ENCODE assay signal across 18 cellular contexts in genomic region chr7:12519682-12520009, GRCh38. TPM values are rescaled to one million over a fixed set of nuclear protein-coding genes. Genes with fewer than 3 reads are reported as not detected.
DNase-seq lines count a peak whose midpoint lies in the region; ATAC-seq and TF ChIP-seq lines count a peak whose summit lies in the region.
"Had no signal": no experiment of that assay in that cellular context is flagged by ENCODE, and none has a peak within 500 bp of the region (broad histone marks: within the 10 kb centered on the region; RNA-seq: fewer than 3 reads in every experiment).

No MANE protein-coding gene starts in this region.

- H3K9me2 ChIP-seq in GM23248 (ENCODE audit: insufficient read depth), result no peaks in the 10 kb centered on the region

- H3K36me3 ChIP-seq in neural progenitor cell, result no peaks in the 10 kb centered on the region
- no peaks in the 10 kb centered on the region for H3K36me3 ChIP-seq in GM23248 (ENCODE audit: low read depth)
- H3K36me3 ChIP-seq: SJSA1 had no signal

- in situ Hi-C loops in GM23248 (cut with MboI), result loop anchor here (5.0 kb wide), 1 partner anchor 108 kb away; no protein-coding TSS in a partner anchor

- H3K9me3 Mint-ChIP-seq in neural progenitor cell, result peaks cover 23% of the 10 kb centered on the region
- H3K9me3 Mint-ChIP-seq: T-helper 2 cell treated with Interferon-gamma antibody and Interleukin-4, amounts not matched to agents 5 μg/mL and 100 μg/mL, for 36 hours had no signal

- H2AFZ ChIP-seq in neural progenitor cell (replicated peaks) (peak overlapping the region; percentile 63), GM23248 (no peak overlapping the region)

- H3K4me3 Mint-ChIP-seq in neural progenitor cell, result no peak overlapping the region
- H3K4me3 Mint-ChIP-seq: CD8-positive, alpha-beta memory T cell; IgD-negative memory B cell; T-helper 2 cell treated with Interferon-gamma antibody and Interleukin-4, amounts not matched to agents 5 μg/mL and 100 μg/mL, for 36 hours had no signal

- no peaks in the 10 kb centered on the region for H3K9me3 ChIP-seq in neural progenitor cell (ENCODE audit: low read depth)
- peaks cover 3% of the 10 kb centered on the region for H3K9me3 ChIP-seq in GM23248 (ENCODE audit: low read depth)
- H3K9me3 ChIP-seq: SJSA1 had no signal

- H3K79me2 ChIP-seq in neural progenitor cell (ENCODE audit: low read depth), result no peaks in the 10 kb centered on the region
- H3K79me2 ChIP-seq in GM23248 (ENCODE audit: insufficient read depth), result no peaks in the 10 kb centered on the region

- H3K4me1 ChIP-seq in neural progenitor cell, result no peaks in the 10 kb centered on the region
- H3K4me1 ChIP-seq in GM23248 (ENCODE audit: insufficient read depth), result no peaks in the 10 kb centered on the region
- H3K4me1 ChIP-seq: SJSA1 had no signal

- DNase-seq in neural progenitor cell (ENCODE audit: low spot score) (no peak), putamen (ENCODE audit: low spot score) (no peak), GOT3 (lab: John Stamatoyannopoulos, UW) (no peak), GM23248 (no peak), NCI-H1105 (lab: John Stamatoyannopoulos, UW) (no peak)
- DNase-seq: CD8-positive, alpha-beta memory T cell; DND-41; GDM1; NCI-H1436; NCI-H2029 treated with DMSO at 0.1 percent for 48 hours; NCI-H510A treated with DMSO at 0.1 percent for 48 hours had no signal

- H4K20me1 ChIP-seq in neural progenitor cell (ENCODE audit: low read depth), result no peaks in the 10 kb centered on the region
- H4K20me1 ChIP-seq in GM23248 (ENCODE audit: insufficient read depth), result no peaks in the 10 kb centered on the region

- no peaks in the 10 kb centered on the region for H3K27me3 ChIP-seq in neural progenitor cell
- H3K27me3 ChIP-seq in GM23248 (replicated peaks; ENCODE audit: insufficient read depth), result peaks cover 22% of the 10 kb centered on the region

- H3K9ac ChIP-seq in neural progenitor cell (no peak overlapping the region), GM23248 (no peak overlapping the region)

- H3K4me3 ChIP-seq in neural progenitor cell, result no peak overlapping the region
- no peak overlapping the region for H3K4me3 ChIP-seq in GM23248
- H3K4me3 ChIP-seq: SJSA1 had no signal

- 69 to 76% methylated on average over 1 of the region's 1 CpG for WGBS in GM23248 (ENCODE audit: low coverage in 1 of 2, low lambda C conversion rate in 2 of 2, missing lambda C conversion rate in 2 of 2), 2 experiments

- H3F3A ChIP-seq in neural progenitor cell (ENCODE audit: low read depth) (no peaks in the 10 kb centered on the region), GM23248 (ENCODE audit: insufficient read depth) (no peaks in the 10 kb centered on the region)

- peaks cover 3% of the 10 kb centered on the region for H3K36me3 Mint-ChIP-seq in neural progenitor cell
- H3K36me3 Mint-ChIP-seq: IgD-negative memory B cell had no signal

- peak; percentile 7 for ATAC-seq in GM18909 (IDR thresholded peaks at IDR 0.05; ENCODE audit: poor library complexity, unreplicated experiment)
- ATAC-seq in GM21390 (IDR thresholded peaks at IDR 0.05; ENCODE audit: unreplicated experiment), result peak; percentile 16
- peak; percentile 9 for ATAC-seq in HG03103 (IDR thresholded peaks at IDR 0.05; ENCODE audit: low read depth, unreplicated experiment)

- H3K4me1 Mint-ChIP-seq in neural progenitor cell, result no peaks in the 10 kb centered on the region
- H3K4me1 Mint-ChIP-seq: CD8-positive, alpha-beta memory T cell; IgD-negative memory B cell had no signal

- H3K4me2 ChIP-seq in neural progenitor cell, result no peak overlapping the region
- H3K4me2 ChIP-seq in GM23248 (ENCODE audit: unreplicated experiment), result no peak overlapping the region

- TF ChIP-seq CTCF in neural progenitor cell (IDR thresholded peaks at IDR 0.05), result no peak

- H3K27ac ChIP-seq in neural progenitor cell, result no peak overlapping the region
- H3K27ac ChIP-seq in GM23248, result no peak overlapping the region
- H3K27ac ChIP-seq: RWPE1, SJSA1 had no signal

- no peak overlapping the region for H3K27ac Mint-ChIP-seq in neural progenitor cell
- H3K27ac Mint-ChIP-seq: CD8-positive, alpha-beta memory T cell; IgD-negative memory B cell; T-helper 2 cell treated with Interferon-gamma antibody and Interleukin-4, amounts not matched to agents 5 μg/mL and 100 μg/mL, for 36 hours had no signal

- peaks cover 6% of the 10 kb centered on the region for H3K27me3 Mint-ChIP-seq in neural progenitor cell (ENCODE audit: insufficient read depth, low read depth)

RNA-seq across cellular contexts. Expression of gene SCIN, which starts 50.9 kb away (rescaled TPM):
- total RNA-seq in neural progenitor cell (ENCODE audit: low replicate concordance), result not detected in 2 replicates
- 0.13 and 0.32 TPM in 2 replicates for total RNA-seq in GM23248 (2014; rRNA removed; shearing (Covaris generic))
- 0.64 and 0.68 TPM in 2 replicates for polyA plus RNA-seq in GM23248 (2016; fragmentation: Nextera tagmentation; extraction: Ambion mirVana)
- polyA plus RNA-seq: CD8-positive, alpha-beta memory T cell had no signal
